In genomic region chr14:72146241-72146640, GRCh38 we compare ENCODE assay signal across 24 cellular contexts.
"Had no signal": no experiment of that assay in that cellular context is flagged by ENCODE, and none has a peak within 500 bp of the region (broad histone marks: within the 10 kb centered on the region; RNA-seq: fewer than 3 reads in every experiment).

No MANE protein-coding gene starts in this region.

- H3K36me3 ChIP-seq: colonic mucosa, esophagus muscularis mucosa, esophagus squamous epithelium, gastrocnemius medialis, gastroesophageal sphincter, heart left ventricle, heart right ventricle had no signal

- H3K4me2 ChIP-seq: hepatocyte had no signal

- H3K4me3 ChIP-seq: colonic mucosa, coronary artery, dorsolateral prefrontal cortex, esophagus muscularis mucosa, esophagus squamous epithelium, gastrocnemius medialis, gastroesophageal sphincter, heart left ventricle, heart right ventricle, hepatocyte had no signal

- H3K79me2 ChIP-seq: hepatocyte had no signal

- H3K9me3 ChIP-seq: colonic mucosa, esophagus muscularis mucosa, esophagus squamous epithelium, gastrocnemius medialis, gastroesophageal sphincter, heart left ventricle, heart right ventricle had no signal

- H3K27me3 ChIP-seq: colonic mucosa, dorsolateral prefrontal cortex, esophagus muscularis mucosa, esophagus squamous epithelium, foreskin keratinocyte, gastrocnemius medialis, gastroesophageal sphincter, heart left ventricle, heart right ventricle, hepatocyte had no signal

- H3K4me1 ChIP-seq: colonic mucosa, esophagus muscularis mucosa, esophagus squamous epithelium, foreskin keratinocyte, gastrocnemius medialis, gastroesophageal sphincter, heart left ventricle had no signal

- H2AFZ ChIP-seq: hepatocyte had no signal

- DNase-seq: colonic mucosa; cortex of kidney; dermis blood vessel endothelial cell; dorsolateral prefrontal cortex; effector CD4-positive, alpha-beta T cell; effector CD8-positive, alpha-beta T cell; effector memory CD4-positive, alpha-beta T cell; effector memory CD8-positive, alpha-beta T cell; endodermal cell; erythroblast; esophagus squamous epithelium; foreskin fibroblast; foreskin keratinocyte; foreskin melanocyte; gastrocnemius medialis; glutamatergic neuron; head of caudate nucleus; heart left ventricle; heart right ventricle had no signal

- H3K27ac ChIP-seq: colonic mucosa, coronary artery, dorsolateral prefrontal cortex, epithelial cell of prostate, esophagus muscularis mucosa, esophagus squamous epithelium, foreskin keratinocyte, gastrocnemius medialis, gastroesophageal sphincter, heart left ventricle, heart right ventricle, hepatocyte had no signal
